Comparison of ENCODE assay signal across 11 cellular contexts in the genomic region with DNA sequence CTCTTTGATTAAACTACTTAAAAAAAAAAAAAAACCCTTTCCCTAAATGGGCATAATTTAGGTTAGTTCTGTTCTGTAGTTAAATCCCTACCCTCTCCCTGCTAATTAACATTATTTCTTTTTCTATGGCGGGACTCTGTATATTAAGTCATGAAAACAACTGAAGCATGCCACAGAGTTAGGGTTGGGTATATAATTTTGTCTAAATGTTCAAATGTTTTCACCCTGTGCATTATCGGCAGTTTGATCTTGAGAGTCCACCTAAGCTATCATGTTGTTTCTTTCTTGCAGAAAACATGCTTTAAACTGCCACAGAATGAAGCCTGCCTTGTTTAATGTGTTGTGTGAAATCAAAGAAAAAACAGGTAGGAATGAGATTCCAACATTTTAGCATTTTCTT. TPM values are rescaled to one million over a fixed set of nuclear protein-coding genes. Genes with fewer than 3 reads are reported as not detected.
DNase-seq lines count a peak whose midpoint lies in the region; ATAC-seq, FAIRE-seq and TF ChIP-seq lines count a peak whose summit lies in the region.
"Had no signal": no experiment of that assay in that cellular context is flagged by ENCODE, and none has a peak within 500 bp of the region (broad histone marks: within the 10 kb centered on the region; RNA-seq: fewer than 3 reads in every experiment).

No MANE protein-coding gene starts in this region.

- CTCF ChIA-PET in CD8-positive, alpha-beta memory T cell (lab: Charles Lee): interaction anchor here (0.5 kb wide), 1 partner anchor 36 kb away, joined by 3 read pairs; no protein-coding TSS in a partner anchor

- no peaks in the 10 kb centered on the region for H3K9me3 ChIP-seq in astrocyte (ENCODE audit: insufficient read depth, low read depth, low read length)
- no peaks in the 10 kb centered on the region for H3K9me3 ChIP-seq in hepatocyte (ENCODE audit: low read depth)
- no peaks in the 10 kb centered on the region for H3K9me3 ChIP-seq in CD8-positive, alpha-beta memory T cell (ENCODE audit: low read length)

- H3K4me1 ChIP-seq in astrocyte (ENCODE audit: insufficient read depth, low read length): peaks cover 3% of the 10 kb centered on the region
- peaks cover 14% of the 10 kb centered on the region for H3K4me1 ChIP-seq in hepatocyte (ENCODE audit: insufficient read depth)
- peaks cover 9% of the 10 kb centered on the region for H3K4me1 ChIP-seq in CD8-positive, alpha-beta memory T cell (ENCODE audit: insufficient read depth, low read length)

- peak overlapping the region; percentile 94 for H3K4me2 ChIP-seq in astrocyte (ENCODE audit: low read length)
- H3K4me2 ChIP-seq in hepatocyte: peak overlapping the region; percentile 75

- H3K79me2 ChIP-seq in astrocyte (ENCODE audit: insufficient read depth, low read length): peaks cover 76% of the 10 kb centered on the region
- peaks cover 84% of the 10 kb centered on the region for H3K79me2 ChIP-seq in hepatocyte

- H3K4me3 ChIP-seq in astrocyte (ENCODE audit: insufficient read depth, low read depth, low read length) (peak overlapping the region; percentile 31), hepatocyte (peak overlapping the region; percentile 31)
- H3K4me3 ChIP-seq in CD8-positive, alpha-beta memory T cell (ENCODE audit: low read length): no peak overlapping the region

- DNase-seq in D721Med (ENCODE audit: insufficient read length, low spot score) (no peak), astrocyte (ENCODE audit: low read depth) (no peak), hepatocyte (ENCODE audit: low spot score) (no peak), retina (peak; percentile 25), AG08396 (ENCODE audit: low spot score) (no peak), NAMALWA (ENCODE audit: low spot score) (no peak)
- no peak for DNase-seq in CD8-positive, alpha-beta memory T cell
- DNase-seq: activated CD4-positive, alpha-beta T cell treated with anti-CD3 and anti-CD28 coated beads for 48 hours; activated naive CD8-positive, alpha-beta T cell treated with anti-CD3 and anti-CD28 coated beads, Interleukin-2, amount 50 U/mL, for 24 hours; stimulated activated CD4-positive, alpha-beta T cell treated with anti-CD3 and anti-CD28 coated beads, Interleukin-4, amount 100 ng/mL, for 24 hours had no signal

- no peak overlapping the region for H3K27ac Mint-ChIP-seq in astrocyte (ENCODE audit: unreplicated experiment)
- no peak overlapping the region for H3K27ac Mint-ChIP-seq in CD8-positive, alpha-beta memory T cell
- H3K27ac Mint-ChIP-seq: activated naive CD8-positive, alpha-beta T cell treated with anti-CD3 and anti-CD28 coated beads, Interleukin-2, amount 50 U/mL, for 24 hours had no signal

- no peaks in the 10 kb centered on the region for H3K27me3 ChIP-seq in astrocyte (ENCODE audit: insufficient read depth, low read length)
- H3K27me3 ChIP-seq in hepatocyte: no peaks in the 10 kb centered on the region
- H3K27me3 ChIP-seq in CD8-positive, alpha-beta memory T cell (ENCODE audit: insufficient read depth, low read length, poor library complexity, severe bottlenecking): no peaks in the 10 kb centered on the region

- H3K36me3 Mint-ChIP-seq in astrocyte (ENCODE audit: low read depth, unreplicated experiment): peaks cover 2% of the 10 kb centered on the region
- no peaks in the 10 kb centered on the region for H3K36me3 Mint-ChIP-seq in CD8-positive, alpha-beta memory T cell

- WGBS in hepatocyte (ENCODE audit: low lambda C conversion rate, missing lambda C conversion rate): 37% methylated on average over 2 of the region's 2 CpGs

- FAIRE-seq in D721Med (lab: Jason Lieb, UNC): peak; percentile 76
- FAIRE-seq in astrocyte (lab: Jason Lieb, UNC): no peak

- POLR2A ChIA-PET in CD8-positive, alpha-beta memory T cell (lab: Charles Lee): no interaction called here

- H3K27me3 Mint-ChIP-seq in astrocyte (ENCODE audit: low read depth, unreplicated experiment): no peaks in the 10 kb centered on the region
- H3K27me3 Mint-ChIP-seq in CD8-positive, alpha-beta memory T cell: peaks cover 18 to 24% of the 10 kb centered on the region in 2 donors

- peaks cover 17% of the 10 kb centered on the region for H3K4me1 Mint-ChIP-seq in astrocyte (ENCODE audit: low read depth, unreplicated experiment)
- peaks cover 2 to 11% (median 10%) of the 10 kb centered on the region in 3 donors for H3K4me1 Mint-ChIP-seq in CD8-positive, alpha-beta memory T cell

- no peaks in the 10 kb centered on the region for H3K9me2 ChIP-seq in hepatocyte (replicated peaks; ENCODE audit: insufficient read depth)

- H3K27ac ChIP-seq in astrocyte (ENCODE audit: low read depth, low read length): no peak overlapping the region
- H3K27ac ChIP-seq in hepatocyte: peak overlapping the region; percentile 16
- H3K27ac ChIP-seq in CD8-positive, alpha-beta memory T cell (ENCODE audit: low read depth, low read length): no peak overlapping the region

- TF ChIP-seq CTCF in D721Med (IDR thresholded peaks at IDR 0.05; ENCODE audit: insufficient read depth, missing control alignments) (no peak), astrocyte (IDR thresholded peaks at IDR 0.05; ENCODE audit: insufficient read depth, low read depth, low read length) (no peak), hepatocyte (IDR thresholded peaks at IDR 0.05; ENCODE audit: poor library complexity) (no peak)

- H2AFZ ChIP-seq in astrocyte (ENCODE audit: low read depth, low read length): no peak overlapping the region
- H2AFZ ChIP-seq in hepatocyte: no peak overlapping the region

- H4K20me1 ChIP-seq in astrocyte (ENCODE audit: insufficient read depth, low read length): no peaks in the 10 kb centered on the region
- peaks cover 10% of the 10 kb centered on the region for H4K20me1 ChIP-seq in hepatocyte (ENCODE audit: insufficient read depth, poor library complexity, severe bottlenecking)

- no peak for ATAC-seq in HG03432 (IDR thresholded peaks at IDR 0.05; ENCODE audit: unreplicated experiment)
- ATAC-seq: activated naive CD8-positive, alpha-beta T cell treated with anti-CD3 and anti-CD28 coated beads, Interleukin-2, amount 50 U/mL, for 24 hours had no signal

- peak overlapping the region; percentile 46 for H3K9ac ChIP-seq in astrocyte (ENCODE audit: low read length)

- no peaks in the 10 kb centered on the region for H3K9me3 Mint-ChIP-seq in astrocyte (ENCODE audit: unreplicated experiment)
- peaks cover 0 to 5% (median 2%) of the 10 kb centered on the region in 5 donors for H3K9me3 Mint-ChIP-seq in CD8-positive, alpha-beta memory T cell
- H3K9me3 Mint-ChIP-seq: activated naive CD8-positive, alpha-beta T cell treated with anti-CD3 and anti-CD28 coated beads, Interleukin-2, amount 50 U/mL, for 24 hours had no signal

- peak overlapping the region; percentile 94 for H3K4me3 Mint-ChIP-seq in astrocyte (ENCODE audit: unreplicated experiment)
- H3K4me3 Mint-ChIP-seq in CD8-positive, alpha-beta memory T cell: no peak overlapping the region
- H3K4me3 Mint-ChIP-seq: activated naive CD8-positive, alpha-beta T cell treated with anti-CD3 and anti-CD28 coated beads, Interleukin-2, amount 50 U/mL, for 24 hours had no signal

- H3K36me3 ChIP-seq in astrocyte (ENCODE audit: insufficient read depth, low read length) (no peaks in the 10 kb centered on the region), hepatocyte (replicated peaks; ENCODE audit: insufficient read depth, low read depth) (no peaks in the 10 kb centered on the region)
- no peaks in the 10 kb centered on the region for H3K36me3 ChIP-seq in CD8-positive, alpha-beta memory T cell (ENCODE audit: insufficient read depth, low read length)

RNA-seq across cellular contexts. Expression of gene PBX1, which starts 4.0 kb away (rescaled TPM):
- total RNA-seq in astrocyte (34.2 and 37.2 TPM in 2 replicates), hepatocyte (61.2 and 61.6 TPM in 2 replicates)
- polyA plus RNA-seq in hepatocyte: 14.0 and 14.8 TPM in 2 replicates
- under 1 TPM; 0.13 to 0.16 TPM for total RNA-seq in CD8-positive, alpha-beta memory T cell
- polyA plus RNA-seq in CD8-positive, alpha-beta memory T cell: 0.05 TPM

Comparison
In these comparisons a context has a peak if more than half of its experiments do, and no peak if none do; other contexts are left out.
1. RNA of gene PBX1, which starts 4.0 kb away (total RNA-seq): 61.2 to 61.6 TPM in hepatocyte and 34.2 to 37.2 TPM in astrocyte; 0.13 to 0.16 TPM in CD8-positive, alpha-beta memory T cell; every median in the first group is over 10 times any median in the second.